In the genomic region with DNA sequence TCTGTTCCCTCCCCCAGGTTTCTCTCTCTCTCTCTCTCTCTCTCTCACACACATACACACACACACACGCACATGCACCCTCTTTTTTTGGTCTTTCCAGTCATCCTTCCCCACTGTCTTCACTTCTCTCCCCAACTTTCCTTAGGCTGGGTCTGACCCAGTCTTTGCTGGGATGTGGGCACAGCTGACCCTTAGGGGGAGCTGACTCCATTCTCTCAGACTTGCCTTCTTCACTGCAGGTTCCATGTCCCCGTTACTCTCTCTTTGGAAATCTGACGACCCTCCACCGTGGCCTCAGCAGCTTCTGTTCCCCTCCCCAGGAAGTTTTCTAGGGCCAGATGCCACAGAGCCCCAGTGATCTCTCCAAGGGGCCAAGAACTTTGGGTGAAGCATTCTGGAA, we compare ENCODE assay signal across 3 cellular contexts.
TF ChIP-seq lines count a peak whose summit lies in the region.

No MANE protein-coding gene starts in this region.

TF ChIP-seq in GM23338, 12 proteins besides CTCF, POLR2A, EP300 and RAD21:
- TF ChIP-seq, protein P1, sequence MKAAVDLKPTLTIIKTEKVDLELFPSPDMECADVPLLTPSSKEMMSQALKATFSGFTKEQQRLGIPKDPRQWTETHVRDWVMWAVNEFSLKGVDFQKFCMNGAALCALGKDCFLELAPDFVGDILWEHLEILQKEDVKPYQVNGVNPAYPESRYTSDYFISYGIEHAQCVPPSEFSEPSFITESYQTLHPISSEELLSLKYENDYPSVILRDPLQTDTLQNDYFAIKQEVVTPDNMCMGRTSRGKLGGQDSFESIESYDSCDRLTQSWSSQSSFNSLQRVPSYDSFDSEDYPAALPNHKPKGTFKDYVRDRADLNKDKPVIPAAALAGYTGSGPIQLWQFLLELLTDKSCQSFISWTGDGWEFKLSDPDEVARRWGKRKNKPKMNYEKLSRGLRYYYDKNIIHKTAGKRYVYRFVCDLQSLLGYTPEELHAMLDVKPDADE (IDR thresholded peaks at IDR 0.05), result no peak
- TF ChIP-seq, protein P2, sequence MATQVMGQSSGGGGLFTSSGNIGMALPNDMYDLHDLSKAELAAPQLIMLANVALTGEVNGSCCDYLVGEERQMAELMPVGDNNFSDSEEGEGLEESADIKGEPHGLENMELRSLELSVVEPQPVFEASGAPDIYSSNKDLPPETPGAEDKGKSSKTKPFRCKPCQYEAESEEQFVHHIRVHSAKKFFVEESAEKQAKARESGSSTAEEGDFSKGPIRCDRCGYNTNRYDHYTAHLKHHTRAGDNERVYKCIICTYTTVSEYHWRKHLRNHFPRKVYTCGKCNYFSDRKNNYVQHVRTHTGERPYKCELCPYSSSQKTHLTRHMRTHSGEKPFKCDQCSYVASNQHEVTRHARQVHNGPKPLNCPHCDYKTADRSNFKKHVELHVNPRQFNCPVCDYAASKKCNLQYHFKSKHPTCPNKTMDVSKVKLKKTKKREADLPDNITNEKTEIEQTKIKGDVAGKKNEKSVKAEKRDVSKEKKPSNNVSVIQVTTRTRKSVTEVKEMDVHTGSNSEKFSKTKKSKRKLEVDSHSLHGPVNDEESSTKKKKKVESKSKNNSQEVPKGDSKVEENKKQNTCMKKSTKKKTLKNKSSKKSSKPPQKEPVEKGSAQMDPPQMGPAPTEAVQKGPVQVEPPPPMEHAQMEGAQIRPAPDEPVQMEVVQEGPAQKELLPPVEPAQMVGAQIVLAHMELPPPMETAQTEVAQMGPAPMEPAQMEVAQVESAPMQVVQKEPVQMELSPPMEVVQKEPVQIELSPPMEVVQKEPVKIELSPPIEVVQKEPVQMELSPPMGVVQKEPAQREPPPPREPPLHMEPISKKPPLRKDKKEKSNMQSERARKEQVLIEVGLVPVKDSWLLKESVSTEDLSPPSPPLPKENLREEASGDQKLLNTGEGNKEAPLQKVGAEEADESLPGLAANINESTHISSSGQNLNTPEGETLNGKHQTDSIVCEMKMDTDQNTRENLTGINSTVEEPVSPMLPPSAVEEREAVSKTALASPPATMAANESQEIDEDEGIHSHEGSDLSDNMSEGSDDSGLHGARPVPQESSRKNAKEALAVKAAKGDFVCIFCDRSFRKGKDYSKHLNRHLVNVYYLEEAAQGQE (IDR thresholded peaks at IDR 0.05; ENCODE audit: unreplicated experiment), result peak; percentile 40
- no peak for TF ChIP-seq POLR2AphosphoS5 (IDR thresholded peaks at IDR 0.05; ENCODE audit: low read depth)

TF ChIP-seq in K562, 482 proteins besides CTCF, POLR2A, EP300 and RAD21:
- 0 out of 2 replicates have a peak, but pooled peaks have one; percentile 23 for TF ChIP-seq ELF4 (CRISPR knock-in tag; IDR thresholded peaks at IDR 0.05)
- TF ChIP-seq EHMT2 (IDR thresholded peaks at IDR 0.05), result peak; percentile 42; the same call in 1 of the 2 replicates
- TF ChIP-seq CC2D1A (IDR thresholded peaks at IDR 0.05), result no peak
- no peak for TF ChIP-seq NCOA2 (IDR thresholded peaks at IDR 0.05; ENCODE audit: partially characterized antibody in 2 of 2)
- TF ChIP-seq, protein P3, sequence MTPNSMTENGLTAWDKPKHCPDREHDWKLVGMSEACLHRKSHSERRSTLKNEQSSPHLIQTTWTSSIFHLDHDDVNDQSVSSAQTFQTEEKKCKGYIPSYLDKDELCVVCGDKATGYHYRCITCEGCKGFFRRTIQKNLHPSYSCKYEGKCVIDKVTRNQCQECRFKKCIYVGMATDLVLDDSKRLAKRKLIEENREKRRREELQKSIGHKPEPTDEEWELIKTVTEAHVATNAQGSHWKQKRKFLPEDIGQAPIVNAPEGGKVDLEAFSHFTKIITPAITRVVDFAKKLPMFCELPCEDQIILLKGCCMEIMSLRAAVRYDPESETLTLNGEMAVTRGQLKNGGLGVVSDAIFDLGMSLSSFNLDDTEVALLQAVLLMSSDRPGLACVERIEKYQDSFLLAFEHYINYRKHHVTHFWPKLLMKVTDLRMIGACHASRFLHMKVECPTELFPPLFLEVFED (CRISPR knock-in tag; conservative IDR thresholded peaks at IDR 0.05), result no peak
- no peak for TF ChIP-seq FUS (optimal IDR thresholded peaks at IDR 0.05; ENCODE audit: low read depth, low read length)
- TF ChIP-seq, protein P4, sequence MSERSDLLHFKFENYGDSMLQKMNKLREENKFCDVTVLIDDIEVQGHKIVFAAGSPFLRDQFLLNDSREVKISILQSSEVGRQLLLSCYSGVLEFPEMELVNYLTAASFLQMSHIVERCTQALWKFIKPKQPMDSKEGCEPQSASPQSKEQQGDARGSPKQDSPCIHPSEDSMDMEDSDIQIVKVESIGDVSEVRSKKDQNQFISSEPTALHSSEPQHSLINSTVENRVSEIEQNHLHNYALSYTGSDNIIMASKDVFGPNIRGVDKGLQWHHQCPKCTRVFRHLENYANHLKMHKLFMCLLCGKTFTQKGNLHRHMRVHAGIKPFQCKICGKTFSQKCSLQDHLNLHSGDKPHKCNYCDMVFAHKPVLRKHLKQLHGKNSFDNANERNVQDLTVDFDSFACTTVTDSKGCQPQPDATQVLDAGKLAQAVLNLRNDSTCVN (CRISPR knock-in tag; IDR thresholded peaks at IDR 0.05), result 0 out of 2 replicates have a peak, but pooled peaks have one; percentile 18
- TF ChIP-seq PRPF4 (IDR thresholded peaks at IDR 0.05; ENCODE audit: insufficient read depth, low read depth, low read length, poor library complexity, severe bottlenecking), result no peak
- no peak for TF ChIP-seq ZNF212 (CRISPR knock-in tag; IDR thresholded peaks at IDR 0.05)

TF ChIP-seq in HepG2, 621 proteins besides CTCF, POLR2A, EP300 and RAD21:
- TF ChIP-seq ZNF766 (CRISPR knock-in tag; IDR thresholded peaks at IDR 0.05; ENCODE audit: borderline replicate concordance) (no peak), MEIS1 (CRISPR knock-in tag; IDR thresholded peaks at IDR 0.05; ENCODE audit: borderline replicate concordance) (no peak), ZNF343 (CRISPR knock-in tag; IDR thresholded peaks at IDR 0.05) (no peak), FOXK1 (CRISPR knock-in tag; IDR thresholded peaks at IDR 0.05; ENCODE audit: borderline replicate concordance, low read depth) (no peak)
